In genomic region chr16:51526622-51527021, GRCh38 we compare ENCODE assay signal across 1 cellular context.
TF ChIP-seq lines count a peak whose summit lies in the region.

No MANE protein-coding gene starts in this region.

TF ChIP-seq in H1, 55 proteins besides CTCF, POLR2A, EP300 and RAD21 (continued from another document):
- TF ChIP-seq CHD7 (IDR thresholded peaks at IDR 0.05; ENCODE audit: insufficient replicate concordance, low read length) (no peak), GTF2F1 (IDR thresholded peaks at IDR 0.05; ENCODE audit: borderline replicate concordance, low read depth, low read length) (no peak), TBP (IDR thresholded peaks at IDR 0.05; ENCODE audit: low read depth, low read length) (no peak), RBBP5 (IDR thresholded peaks at IDR 0.05; ENCODE audit: borderline replicate concordance, low read depth, low read length) (no peak)
